Comparison of ENCODE assay signal across 1 cellular context in genomic region chr19:7692417-7693088, GRCh38.
A peak's percentile ranks its signal among the peaks of the same experiment; 100 is the strongest.
TF ChIP-seq lines count a peak whose summit lies in the region.

No MANE protein-coding gene starts in this region.

TF ChIP-seq in HEK293, 187 proteins besides CTCF, POLR2A, EP300 and RAD21:
- TF ChIP-seq ZNF513 (tag by site-specific recombination; IDR thresholded peaks at IDR 0.05), result no peak
- TF ChIP-seq ZNF610 (tag by site-specific recombination; IDR thresholded peaks at IDR 0.05; ENCODE audit: borderline replicate concordance), result no peak
- no peak for TF ChIP-seq PATZ1 (tag by site-specific recombination; IDR thresholded peaks at IDR 0.05)
- no peak for TF ChIP-seq ZNF571 (tag by site-specific recombination; IDR thresholded peaks at IDR 0.05)
- TF ChIP-seq ZNF473 (tag by site-specific recombination; IDR thresholded peaks at IDR 0.05), result 0 out of 2 replicates have a peak, but pooled peaks have one; percentile 27
